ENCODE assay signal across 8 cellular contexts in the genomic region with DNA sequence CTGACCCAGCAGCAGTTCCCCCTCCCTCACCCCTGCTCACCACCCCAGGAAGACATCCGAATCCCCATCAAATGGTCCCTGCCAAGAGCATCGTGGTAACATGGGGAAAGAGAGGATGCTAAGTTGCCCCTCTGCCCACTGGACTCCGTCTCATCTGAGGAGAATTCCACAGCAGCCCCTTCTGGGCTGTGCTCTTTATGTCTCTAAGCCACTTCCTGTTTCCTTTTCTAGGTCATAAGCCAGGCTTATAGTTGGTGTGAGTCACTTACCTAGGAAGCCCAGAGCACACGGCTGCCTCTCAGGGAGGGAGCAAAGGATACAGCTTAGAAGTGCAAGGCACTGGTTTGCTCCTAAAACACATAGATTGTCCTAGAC.
DNase-seq lines count a peak whose midpoint lies in the region; ATAC-seq and TF ChIP-seq lines count a peak whose summit lies in the region.

No MANE protein-coding gene starts in this region.

- H3K27me3 ChIP-seq in heart right ventricle (no peaks in the 10 kb centered on the region), Panc1 (ENCODE audit: control insufficient read depth, insufficient read depth, low read length) (no peaks in the 10 kb centered on the region), lower lobe of right lung (ENCODE audit: low read depth) (no peaks in the 10 kb centered on the region)

- peaks cover 0 to under 1% of the 10 kb centered on the region in 2 donors for H3K9me3 Mint-ChIP-seq in activated naive CD4-positive, alpha-beta T cell treated with anti-CD3 and anti-CD28 coated beads, Interleukin-2, amount 50 U/mL, for 72 hours

- BruUV-seq in Panc1 (replicated peaks; lab: Mats Ljungman, UMichigan): no TSS peak

- no peaks in the 10 kb centered on the region for H3K36me3 ChIP-seq in heart right ventricle
- no peaks in the 10 kb centered on the region for H3K36me3 ChIP-seq in Panc1 (ENCODE audit: control insufficient read depth, insufficient read depth, low read length)
- no peaks in the 10 kb centered on the region for H3K36me3 ChIP-seq in lower lobe of right lung

- POLR2A ChIA-PET in Panc1 (lab: Charles Lee): interaction anchor here (0.6 kb wide), 1 partner anchor 137 kb away, joined by 3 read pairs; no protein-coding TSS in a partner anchor

- intact Hi-C loops in heart right ventricle (cut with DNase I): loop anchor here in 1 of 10 donors (5.0 kb wide), 1 partner anchor 38 kb away; no protein-coding TSS in a partner anchor
- intact Hi-C loops in Right ventricle myocardium superior (cut with DNase I): no loop called here
- intact Hi-C loops in Panc1 (cut with micrococcal nuclease; ENCODE audit: unreplicated experiment): no loop called here
- intact Hi-C loops in lower lobe of right lung (cut with DNase I): no loop called here

- H3K4me3 ChIP-seq in heart right ventricle (no peak overlapping the region), Panc1 (ENCODE audit: low read depth in 2 of 2, low read length in 2 of 2) (no peak overlapping the region), lower lobe of right lung (no peak overlapping the region)

- CTCF ChIA-PET in Panc1 (lab: Charles Lee): no interaction called here

- peaks cover 32 to 43% of the 10 kb centered on the region in 2 donors for H3K36me3 Mint-ChIP-seq in activated naive CD4-positive, alpha-beta T cell treated with anti-CD3 and anti-CD28 coated beads, Interleukin-2, amount 50 U/mL, for 72 hours

- WGBS in heart right ventricle, 2 donors: 62 to 78% methylated on average over 4 of the region's 4 CpGs

- H3K27ac ChIP-seq in heart right ventricle (peak overlapping the region in 7 of 10 donors; percentile 41 to 81 (median 63)), Panc1 (ENCODE audit: low read length) (peak overlapping the region; percentile 84), lower lobe of right lung (peak overlapping the region; percentile 69)

- DNase-seq in heart right ventricle (no peak), Right ventricle myocardium superior (no peak), Panc1 (ENCODE audit: low read depth, low spot score) (no peak), lower lobe of right lung (no peak), cerebellar nuclear complex (lab: John Stamatoyannopoulos, UW) (no peak), anterior cingulate cortex (lab: John Stamatoyannopoulos, UW) (no peak)
- peak in 1 of 2 donors; percentile 43 for DNase-seq in activated naive CD4-positive, alpha-beta T cell treated with anti-CD3 and anti-CD28 coated beads, Interleukin-2, amount 50 U/mL, for 72 hours (ENCODE audit: low spot score in 2 of 2)

- H3K27ac Mint-ChIP-seq in activated naive CD4-positive, alpha-beta T cell treated with anti-CD3 and anti-CD28 coated beads, Interleukin-2, amount 50 U/mL, for 72 hours: peak overlapping the region; percentile 94 to 98

- peaks cover 6 to 70% (median 36%) of the 10 kb centered on the region in 9 donors for H3K4me1 ChIP-seq in heart right ventricle
- peaks cover 20% of the 10 kb centered on the region for H3K4me1 ChIP-seq in Panc1 (ENCODE audit: control insufficient read depth, insufficient read depth, low read length)
- peaks cover 48% of the 10 kb centered on the region for H3K4me1 ChIP-seq in lower lobe of right lung

- in situ Hi-C loops in Panc1 (cut with HindIII; ENCODE audit: low pct_unique_long_range_greater_than_20kb, low sequenced_read_pairs): no loop called here

- H3K9me3 ChIP-seq in heart right ventricle (peaks cover 0 to under 1% (median 0%) of the 10 kb centered on the region in 11 donors), Panc1 (ENCODE audit: control insufficient read depth, insufficient read depth, low read depth, low read length) (no peaks in the 10 kb centered on the region), lower lobe of right lung (no peaks in the 10 kb centered on the region)

- TF ChIP-seq CTCF in heart right ventricle (IDR thresholded peaks at IDR 0.05): no peak
- no peak for TF ChIP-seq CTCF in Panc1 (IDR thresholded peaks at IDR 0.05)
- no peak for TF ChIP-seq CTCF in lower lobe of right lung (IDR thresholded peaks at IDR 0.05)

- ATAC-seq in heart right ventricle: peak in 7 of 8 donors; percentile 9 to 45 (median 40)
- no peak for ATAC-seq in Right ventricle myocardium superior (ENCODE audit: poor library complexity)
- ATAC-seq in Panc1: peak; percentile 88
- peak; percentile 25 to 35 for ATAC-seq in activated naive CD4-positive, alpha-beta T cell treated with anti-CD3 and anti-CD28 coated beads, Interleukin-2, amount 50 U/mL, for 72 hours
- peak; percentile 59 to 64 for ATAC-seq in lower lobe of right lung
- no peak for ATAC-seq in HG02938 (IDR thresholded peaks at IDR 0.05; ENCODE audit: unreplicated experiment)

Comparison
In these comparisons a context has a peak if more than half of its experiments do, and no peak if none do; other contexts are left out.
1. ATAC-seq: peak in heart right ventricle (7 of 8), Panc1 (single experiment), activated naive CD4-positive, alpha-beta T cell treated with anti-CD3 and anti-CD28 coated beads, Interleukin-2, amount 50 U/mL, for 72 hours (2 of 2) and lower lobe of right lung (2 of 2); none in Right ventricle myocardium superior (single experiment) and HG02938 (single experiment).
2. Peak in every context shown above with its lines, with median percentiles within 50 percentile points of each other: H3K27ac ChIP-seq.